Comparison of ENCODE assay signal across 18 cellular contexts in the genomic region with DNA sequence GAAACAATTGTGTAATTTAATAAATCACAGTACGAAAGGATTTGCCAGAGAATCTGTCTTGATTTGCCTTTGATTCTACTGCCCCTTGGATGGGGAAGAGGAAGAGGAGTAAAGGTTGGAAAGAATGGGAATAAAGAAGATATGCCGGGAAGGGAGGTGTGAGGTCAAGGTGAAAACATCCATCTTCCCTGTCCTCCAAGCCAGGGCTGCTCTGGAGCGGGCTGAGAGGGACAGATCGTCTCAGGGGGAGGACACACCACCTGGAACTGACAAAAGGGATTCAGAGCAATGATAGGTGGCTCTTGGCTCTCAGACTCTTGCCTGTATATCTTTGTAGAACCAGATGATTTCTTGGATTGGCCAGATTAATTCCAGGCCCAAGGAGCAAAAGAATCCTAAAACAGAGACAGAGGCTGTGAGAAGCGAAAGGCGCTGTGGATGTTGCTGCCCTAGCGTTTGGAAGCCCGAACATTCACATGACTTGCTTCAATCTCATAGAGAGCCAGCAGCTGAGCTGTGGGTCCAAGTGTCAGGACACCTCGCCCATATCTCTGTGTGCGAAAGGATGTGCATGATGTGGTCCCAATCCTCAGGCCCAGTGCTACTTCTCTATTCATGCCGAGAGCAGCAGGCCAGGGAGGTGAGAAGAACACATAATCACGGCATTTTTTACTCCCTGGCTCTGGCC. TPM values are rescaled to one million over a fixed set of nuclear protein-coding genes. Genes with fewer than 3 reads are reported as not detected.
A peak's percentile ranks its signal among the peaks of the same experiment; 100 is the strongest.
DNase-seq lines count a peak whose midpoint lies in the region; ATAC-seq, FAIRE-seq and TF ChIP-seq lines count a peak whose summit lies in the region.
"Had no signal": no experiment of that assay in that cellular context is flagged by ENCODE, and none has a peak within 500 bp of the region (broad histone marks: within the 10 kb centered on the region; RNA-seq: fewer than 3 reads in every experiment).

No MANE protein-coding gene starts in this region.

- no peak overlapping the region for H3K27ac ChIP-seq in GM23338 (ENCODE audit: low read depth)
- peak overlapping the region; percentile 32 for H3K27ac ChIP-seq in subcutaneous abdominal adipose tissue (ENCODE audit: low read depth, low read length)
- H3K27ac ChIP-seq: A549 had no signal

- no peak for TF ChIP-seq CTCF in GM23338 (conservative IDR thresholded peaks at IDR 0.05; ENCODE audit: low read depth in 2 of 2)
- no peak for TF ChIP-seq CTCF in bronchial epithelial cell (IDR thresholded peaks at IDR 0.05; ENCODE audit: insufficient read depth, low read length, severe bottlenecking)
- TF ChIP-seq CTCF in nephron progenitor cell (IDR thresholded peaks at IDR 0.05): no peak

- H3K36me3 Mint-ChIP-seq in GM23338 (ENCODE audit: low read depth) (no peaks in the 10 kb centered on the region), nephron progenitor cell (ENCODE audit: low read depth) (no peaks in the 10 kb centered on the region)
- no peaks in the 10 kb centered on the region for H3K36me3 Mint-ChIP-seq in activated CD4-positive, alpha-beta T cell treated with anti-CD3 and anti-CD28 coated beads, Interleukin-2, amount 10 ng/mL, durations not matched to agents 7 days and 5 days (ENCODE audit: low read depth)

- H3K4me1 Mint-ChIP-seq in GM23338 (no peaks in the 10 kb centered on the region), nephron progenitor cell (peaks cover 7% of the 10 kb centered on the region)
- H3K4me1 Mint-ChIP-seq in activated CD4-positive, alpha-beta T cell treated with anti-CD3 and anti-CD28 coated beads, Interleukin-2, amount 10 ng/mL, durations not matched to agents 7 days and 5 days: no peaks in the 10 kb centered on the region
- H3K4me1 Mint-ChIP-seq: CD4-positive, alpha-beta memory T cell had no signal

- no peak overlapping the region for H3K4me3 Mint-ChIP-seq in GM23338
- no peak overlapping the region for H3K4me3 Mint-ChIP-seq in nephron progenitor cell
- no peak overlapping the region for H3K4me3 Mint-ChIP-seq in activated CD4-positive, alpha-beta T cell treated with anti-CD3 and anti-CD28 coated beads, Interleukin-2, amount 10 ng/mL, durations not matched to agents 7 days and 5 days
- H3K4me3 Mint-ChIP-seq: CD4-positive, alpha-beta memory T cell had no signal

- H3K4me3 ChIP-seq in GM23338 (no peak overlapping the region), bronchial epithelial cell (ENCODE audit: low read depth, low read length) (no peak overlapping the region), subcutaneous abdominal adipose tissue (ENCODE audit: low read depth in 1 of 5, low read length in 5 of 5) (no peak overlapping the region)
- H3K4me3 ChIP-seq: A549 had no signal

- H4K20me1 ChIP-seq in GM23338 (replicated peaks; ENCODE audit: insufficient read depth): no peaks in the 10 kb centered on the region

- no peaks in the 10 kb centered on the region for H3K9me2 ChIP-seq in GM23338 (ENCODE audit: insufficient read depth)

- no peaks in the 10 kb centered on the region for H3K79me2 ChIP-seq in GM23338 (replicated peaks; ENCODE audit: insufficient read depth)

- H3K4me2 ChIP-seq in GM23338: no peak overlapping the region
- H3K4me2 ChIP-seq: A549 had no signal

- no peak for ATAC-seq in GM23338
- ATAC-seq: A549 had no signal

- H3F3A ChIP-seq in GM23338 (replicated peaks; ENCODE audit: low read depth): no peaks in the 10 kb centered on the region

- peak; percentile 18 for FAIRE-seq in bronchial epithelial cell (lab: Jason Lieb, UNC)
- FAIRE-seq: A549 had no signal

- H3K27me3 ChIP-seq in GM23338 (ENCODE audit: insufficient read depth) (no peaks in the 10 kb centered on the region), bronchial epithelial cell (ENCODE audit: control insufficient read depth, insufficient read depth, low read length) (no peaks in the 10 kb centered on the region), subcutaneous abdominal adipose tissue (ENCODE audit: control insufficient read depth in 5 of 5, insufficient read depth in 4 of 5, low read length in 5 of 5) (no peaks in the 10 kb centered on the region)

- DNase-seq in GM23338 (ENCODE audit: low spot score) (no peak), bronchial epithelial cell (ENCODE audit: low read depth) (no peak), nephron progenitor cell (peak; percentile 5), glomerular visceral epithelial cell (ENCODE audit: extremely low spot score) (no peak), HEK293T (ENCODE audit: extremely low spot score) (no peak)
- no peak for DNase-seq in activated CD4-positive, alpha-beta T cell treated with anti-CD3 and anti-CD28 coated beads, Interleukin-2, amount 10 ng/mL, durations not matched to agents 7 days and 5 days
- DNase-seq: CD4-positive, alpha-beta memory T cell; DMS153; GF-D8; HCEC 1CT; MM.1S; NCI-H1092; NCI-H1436 treated with DMSO at 0.1 percent for 48 hours; NCI-H2029; NCI-H345; NCI-H524 treated with DMSO at 0.1 percent for 48 hours had no signal

- no peaks in the 10 kb centered on the region for H3K9me3 Mint-ChIP-seq in GM23338
- H3K9me3 Mint-ChIP-seq in nephron progenitor cell: peaks cover 4% of the 10 kb centered on the region
- peaks cover 14% of the 10 kb centered on the region for H3K9me3 Mint-ChIP-seq in activated CD4-positive, alpha-beta T cell treated with anti-CD3 and anti-CD28 coated beads, Interleukin-2, amount 10 ng/mL, durations not matched to agents 7 days and 5 days

- peak overlapping the region; percentile 38; the same call in 1 of the 2 replicates for H2AFZ ChIP-seq in GM23338

- peaks cover 2% of the 10 kb centered on the region for H3K27me3 Mint-ChIP-seq in GM23338 (ENCODE audit: insufficient read depth, low read depth, poor library complexity)
- H3K27me3 Mint-ChIP-seq in nephron progenitor cell (ENCODE audit: low read depth, poor library complexity): no peaks in the 10 kb centered on the region
- no peaks in the 10 kb centered on the region for H3K27me3 Mint-ChIP-seq in activated CD4-positive, alpha-beta T cell treated with anti-CD3 and anti-CD28 coated beads, Interleukin-2, amount 10 ng/mL, durations not matched to agents 7 days and 5 days
- H3K27me3 Mint-ChIP-seq: CD4-positive, alpha-beta memory T cell had no signal

- CTCF ChIA-PET in activated CD4-positive, alpha-beta T cell treated with anti-CD3 and anti-CD28 coated beads, Interleukin-2, amount 10 ng/mL, durations not matched to agents 7 days and 5 days (lab: Charles Lee): no interaction called here
- CTCF ChIA-PET in HEK293T (lab: Yijun Ruan, JAX): no interaction called here

- POLR2A ChIA-PET in activated CD4-positive, alpha-beta T cell treated with anti-CD3 and anti-CD28 coated beads, Interleukin-2, amount 10 ng/mL, durations not matched to agents 7 days and 5 days (lab: Charles Lee): no interaction called here
- POLR2A ChIA-PET in HEK293T (lab: Yijun Ruan, JAX): no interaction called here

- no peaks in the 10 kb centered on the region for H3K4me1 ChIP-seq in GM23338 (ENCODE audit: insufficient read depth)
- H3K4me1 ChIP-seq in subcutaneous abdominal adipose tissue (ENCODE audit: control insufficient read depth in 5 of 5, insufficient read depth in 5 of 5, low read length in 5 of 5): peaks cover 0 to 14% (median 10%) of the 10 kb centered on the region in 5 donors
- H3K4me1 ChIP-seq: A549 had no signal

- peak overlapping the region in 1 of 5 donors; percentile 44 for H3K9ac ChIP-seq in subcutaneous abdominal adipose tissue (ENCODE audit: low read length in 5 of 5)

- H3K27ac Mint-ChIP-seq in GM23338 (no peak overlapping the region), nephron progenitor cell (no peak overlapping the region)
- no peak overlapping the region for H3K27ac Mint-ChIP-seq in activated CD4-positive, alpha-beta T cell treated with anti-CD3 and anti-CD28 coated beads, Interleukin-2, amount 10 ng/mL, durations not matched to agents 7 days and 5 days
- H3K27ac Mint-ChIP-seq: CD4-positive, alpha-beta memory T cell had no signal

- H3K36me3 ChIP-seq in GM23338 (ENCODE audit: insufficient read depth) (no peaks in the 10 kb centered on the region), bronchial epithelial cell (ENCODE audit: control insufficient read depth, insufficient read depth, low read length) (no peaks in the 10 kb centered on the region), subcutaneous abdominal adipose tissue (ENCODE audit: control insufficient read depth in 5 of 5, insufficient read depth in 5 of 5, low read length in 5 of 5) (no peaks in the 10 kb centered on the region)

- H3K9me3 ChIP-seq in subcutaneous abdominal adipose tissue (ENCODE audit: control insufficient read depth in 5 of 5, low read length in 5 of 5): peaks cover 0 to 4% (median 0%) of the 10 kb centered on the region in 5 donors
- H3K9me3 ChIP-seq: A549 had no signal

TF ChIP-seq in GM23338, 12 proteins besides CTCF, POLR2A, EP300 and RAD21 (continues in another document):
- TF ChIP-seq EZH2phosphoT487 (IDR thresholded peaks at IDR 0.05; ENCODE audit: unreplicated experiment): no peak
- TF ChIP-seq EZH2 (IDR thresholded peaks at IDR 0.05; ENCODE audit: low read depth, unreplicated experiment): no peak

TF ChIP-seq in HEK293T, 16 proteins besides CTCF, POLR2A, EP300 and RAD21:
- no peak for TF ChIP-seq TARDBP (IDR thresholded peaks at IDR 0.05)
- TF ChIP-seq ZNF384 (IDR thresholded peaks at IDR 0.05): no peak
- no peak for TF ChIP-seq L3MBTL2 (conservative IDR thresholded peaks at IDR 0.05)
- TF ChIP-seq ARNT (IDR thresholded peaks at IDR 0.05): no peak
- TF ChIP-seq CTBP1 (IDR thresholded peaks at IDR 0.05; ENCODE audit: borderline replicate concordance): no peak
- no peak for TF ChIP-seq FOXM1 (IDR thresholded peaks at IDR 0.05; ENCODE audit: borderline replicate concordance)
- no peak for TF ChIP-seq ELF4 (IDR thresholded peaks at IDR 0.05)
- TF ChIP-seq SUZ12 (IDR thresholded peaks at IDR 0.05): no peak
TF ChIP-seq in HEK293T: peak in this region for 0.

RNA-seq across cellular contexts. Expression of a gene that starts 50.3 kb away (rescaled TPM):
- total RNA-seq in GM23338 (2014; rRNA removed; shearing (Covaris generic)): 0.45 TPM in 1 of 2 replicates, not detected in the other
- polyA plus RNA-seq in GM23338 (2016; fragmentation: Nextera tagmentation; extraction: Ambion mirVana): 0.16 and 0.42 TPM in 2 replicates
- total RNA-seq in bronchial epithelial cell: 2.6 and 3.3 TPM in 2 replicates
- total RNA-seq in activated CD4-positive, alpha-beta T cell treated with anti-CD3 and anti-CD28 coated beads, Interleukin-2, amount 10 ng/mL, durations not matched to agents 7 days and 5 days: 10 to 100 TPM; 36.1 to 46.2 TPM
